Comparison of ENCODE assay signal across 8 cellular contexts in genomic region chr18:9474983-9475642, GRCh38. TPM values are rescaled to one million over a fixed set of nuclear protein-coding genes. Genes with fewer than 3 reads are reported as not detected.
DNase-seq lines count a peak whose midpoint lies in the region; TF ChIP-seq lines count a peak whose summit lies in the region.

Gene RALBP1, plus strand, starts transcription at chr18:9475513. Its CDS starts 37,533 bp downstream, at chr18:9513046.

- H3K4me3 Mint-ChIP-seq in H9: peak within 1 kb of the TSS; percentile 80 to 81
- peak within 1 kb of the TSS; percentile 95 to 97 (median 97) for H3K4me3 Mint-ChIP-seq in nephron
- peak within 1 kb of the TSS; percentile 92 for H3K4me3 Mint-ChIP-seq in stimulated activated naive CD8-positive, alpha-beta T cell treated with anti-CD3 and anti-CD28 coated beads, Interleukin-15, Interleukin-2, amounts not matched to agents 100 ng/mL and 50 ng/mL, for 24 hours

- peak within 1 kb of the TSS; percentile 76 for H3K27ac ChIP-seq in H9 (ENCODE audit: insufficient read length, low read depth, low read length)

- peaks cover 15% of the 10 kb centered on the region for H3K23me2 ChIP-seq in H9 (ENCODE audit: insufficient read length, low read depth, low read length, poor library complexity, severe bottlenecking)

- H3K79me1 ChIP-seq in H9 (ENCODE audit: insufficient read depth, low read depth, low read length, poor library complexity, severe bottlenecking): peaks cover 5% of the 10 kb centered on the region

- peaks cover 3 to 10% (median 5%) of the 10 kb centered on the region in 3 experiments; a peak in 6 of 7 replicates for H3K36me3 Mint-ChIP-seq in H9 (ENCODE audit: insufficient read depth in 1 of 3, low read depth in 3 of 3)
- peaks cover 14% of the 10 kb centered on the region for H3K36me3 Mint-ChIP-seq in nephron (ENCODE audit: low read depth)
- H3K36me3 Mint-ChIP-seq in stimulated activated naive CD8-positive, alpha-beta T cell treated with anti-CD3 and anti-CD28 coated beads, Interleukin-15, Interleukin-2, amounts not matched to agents 100 ng/mL and 50 ng/mL, for 24 hours (ENCODE audit: low read depth): peaks cover 16% of the 10 kb centered on the region

- no peak within 1 kb of the TSS for H2AFZ ChIP-seq in H9 (ENCODE audit: low read length)

- no peaks in the 10 kb centered on the region; the same call in 1 of the 2 replicates for H3K36me3 ChIP-seq in ES-I3 (ENCODE audit: insufficient read depth, low read length)

- H3K56ac ChIP-seq in H9 (ENCODE audit: insufficient read length, low read depth, low read length): no peak within 1 kb of the TSS

- H3K27ac Mint-ChIP-seq in H9: peak within 1 kb of the TSS; percentile 84 to 93 (median 92); a peak in 5 of 7 replicates
- peak within 1 kb of the TSS; percentile 94 to 99 (median 97) for H3K27ac Mint-ChIP-seq in nephron
- H3K27ac Mint-ChIP-seq in stimulated activated naive CD8-positive, alpha-beta T cell treated with anti-CD3 and anti-CD28 coated beads, Interleukin-15, Interleukin-2, amounts not matched to agents 100 ng/mL and 50 ng/mL, for 24 hours: peak within 1 kb of the TSS; percentile 89

- DNase-seq in H9: peak; percentile 100
- DNase-seq in M059J (ENCODE audit: low read depth): peak; percentile 99
- peak; percentile 91 for DNase-seq in SIG-M5 (lab: John Stamatoyannopoulos, UW)
- DNase-seq in activated gamma-delta T cell (lab: John Stamatoyannopoulos, UW): peak; percentile 98
- peak; percentile 99 for DNase-seq in fibroblast of the aortic adventitia (ENCODE audit: low read depth)

- peaks cover 4% of the 10 kb centered on the region; the same call in 1 of the 2 replicates for H3K79me2 ChIP-seq in H9 (ENCODE audit: insufficient read depth, low read length)

- H4K20me1 ChIP-seq in H9 (ENCODE audit: control insufficient read depth, insufficient read depth, insufficient read length): no peaks in the 10 kb centered on the region

- H4K8ac ChIP-seq in H9 (replicated peaks; ENCODE audit: insufficient read length, low read depth, low read length): no peak within 1 kb of the TSS

- H4K91ac ChIP-seq in H9 (ENCODE audit: insufficient read length, low read depth, low read length): no peak within 1 kb of the TSS

- peak within 1 kb of the TSS; percentile 96 for H3K14ac ChIP-seq in H9 (ENCODE audit: insufficient read depth, low read length)

- no peaks in the 10 kb centered on the region for H3K27me3 ChIP-seq in H9 (ENCODE audit: insufficient read depth, low read length)

- no peak within 1 kb of the TSS for H3T11ph ChIP-seq in H9 (ENCODE audit: low read length)

- H2BK5ac ChIP-seq in H9 (ENCODE audit: insufficient read length, low read length): peak within 1 kb of the TSS; percentile 91

- WGBS in H9 (ENCODE audit: extremely low coverage, insufficient read length, low lambda C conversion rate): no CpG with 5 or more reads among the region's 69 CpGs

- no peak within 1 kb of the TSS for H2BK12ac ChIP-seq in H9 (ENCODE audit: insufficient read length, low read depth, low read length)

- peak within 1 kb of the TSS; percentile 99 for H3K4me3 ChIP-seq in fibroblast of the aortic adventitia (ENCODE audit: low read depth, low read length)

- peaks cover 2% of the 10 kb centered on the region; the same call in 1 of the 2 replicates for H3K27me3 Mint-ChIP-seq in H9 (ENCODE audit: low read depth)
- H3K27me3 Mint-ChIP-seq in nephron (ENCODE audit: low read depth): peaks cover 4% of the 10 kb centered on the region
- H3K27me3 Mint-ChIP-seq in stimulated activated naive CD8-positive, alpha-beta T cell treated with anti-CD3 and anti-CD28 coated beads, Interleukin-15, Interleukin-2, amounts not matched to agents 100 ng/mL and 50 ng/mL, for 24 hours: peaks cover 12% of the 10 kb centered on the region

- peak within 1 kb of the TSS; percentile 91 for H3K4me2 ChIP-seq in H9 (ENCODE audit: insufficient read depth, insufficient read length, low read length)

- no peak within 1 kb of the TSS for H2BK20ac ChIP-seq in H9 (ENCODE audit: low read depth, low read length, poor library complexity, severe bottlenecking)

- no peak within 1 kb of the TSS for H2BK120ac ChIP-seq in H9 (ENCODE audit: low read depth, low read length, poor library complexity, severe bottlenecking)

- H3K9me3 ChIP-seq in ES-I3 (ENCODE audit: control insufficient read depth, insufficient read depth, low read length): 0 out of 2 replicates have a peak, but pooled peaks cover 2% of the 10 kb centered on the region
- no peaks in the 10 kb centered on the region for H3K9me3 ChIP-seq in H9 (ENCODE audit: control insufficient read depth, low read depth, low read length)

- H3K4ac ChIP-seq in H9 (ENCODE audit: low read depth, low read length): no peak within 1 kb of the TSS

- H3K4me1 ChIP-seq in ES-I3 (ENCODE audit: insufficient read depth, low read length) (peaks cover 5% of the 10 kb centered on the region; the same call in 1 of the 2 replicates), H9 (ENCODE audit: insufficient read depth, low read length) (0 out of 2 replicates have a peak, but pooled peaks cover 3% of the 10 kb centered on the region)

- H2BK15ac ChIP-seq in H9 (ENCODE audit: low read depth, low read length): no peak within 1 kb of the TSS

- H3K9ac ChIP-seq in ES-I3 (ENCODE audit: low read depth, low read length) (peak within 1 kb of the TSS; percentile 99), H9 (ENCODE audit: extremely low read depth, insufficient read length, low read length) (peak within 1 kb of the TSS; percentile 98)

- no peak; the same call in 2 of the 3 replicates for TF ChIP-seq CTCF in H9 (conservative IDR thresholded peaks at IDR 0.05)
- TF ChIP-seq CTCF in fibroblast of the aortic adventitia (IDR thresholded peaks at IDR 0.05; ENCODE audit: insufficient read depth, low read length): peak; percentile 20
- TF ChIP-seq CTCF in nephron (IDR thresholded peaks at IDR 0.05; ENCODE audit: unreplicated experiment in 3 of 3): peak in 1 of 3 experiments; percentile 32

- no peak within 1 kb of the TSS for H3K23ac ChIP-seq in H9 (ENCODE audit: insufficient read length, low read depth, low read length)

- H3K18ac ChIP-seq in H9 (ENCODE audit: insufficient read length, low read depth, low read length): peak within 1 kb of the TSS; percentile 98

- peaks cover 13% of the 10 kb centered on the region in 2 experiments for H3K4me1 Mint-ChIP-seq in H9
- H3K4me1 Mint-ChIP-seq in nephron: peaks cover 25% of the 10 kb centered on the region
- H3K4me1 Mint-ChIP-seq in stimulated activated naive CD8-positive, alpha-beta T cell treated with anti-CD3 and anti-CD28 coated beads, Interleukin-15, Interleukin-2, amounts not matched to agents 100 ng/mL and 50 ng/mL, for 24 hours (ENCODE audit: low read depth): peaks cover 17% of the 10 kb centered on the region

- no peaks in the 10 kb centered on the region for H3K9me3 Mint-ChIP-seq in H9
- H3K9me3 Mint-ChIP-seq in nephron: peaks cover under 1% of the 10 kb centered on the region
- H3K9me3 Mint-ChIP-seq in stimulated activated naive CD8-positive, alpha-beta T cell treated with anti-CD3 and anti-CD28 coated beads, Interleukin-15, Interleukin-2, amounts not matched to agents 100 ng/mL and 50 ng/mL, for 24 hours: no peaks in the 10 kb centered on the region

- peak within 1 kb of the TSS; percentile 89 for H4K5ac ChIP-seq in H9 (ENCODE audit: insufficient read length, low read depth, low read length)

- no peak within 1 kb of the TSS for H2AK5ac ChIP-seq in H9 (ENCODE audit: insufficient read length, low read length)

RNA-seq across cellular contexts. Expression of gene RALBP1, which starts in this region (rescaled TPM):
- total RNA-seq in H9 (2021) (49.6 and 51.0 TPM in 2 replicates), fibroblast of the aortic adventitia (ENCODE audit: low replicate concordance) (77.2 and 100 TPM in 2 replicates)
- total RNA-seq in M059J (2014; rRNA removed; shearing (Covaris generic)): 45.8 and 64.0 TPM in 2 replicates

Comparison
In these comparisons a context has a peak if more than half of its experiments do, and no peak if none do; other contexts are left out.
1. Peak in every context shown above with its lines: DNase-seq, H3K4me3 ChIP-seq and H3K27ac ChIP-seq.